In the genomic region with DNA sequence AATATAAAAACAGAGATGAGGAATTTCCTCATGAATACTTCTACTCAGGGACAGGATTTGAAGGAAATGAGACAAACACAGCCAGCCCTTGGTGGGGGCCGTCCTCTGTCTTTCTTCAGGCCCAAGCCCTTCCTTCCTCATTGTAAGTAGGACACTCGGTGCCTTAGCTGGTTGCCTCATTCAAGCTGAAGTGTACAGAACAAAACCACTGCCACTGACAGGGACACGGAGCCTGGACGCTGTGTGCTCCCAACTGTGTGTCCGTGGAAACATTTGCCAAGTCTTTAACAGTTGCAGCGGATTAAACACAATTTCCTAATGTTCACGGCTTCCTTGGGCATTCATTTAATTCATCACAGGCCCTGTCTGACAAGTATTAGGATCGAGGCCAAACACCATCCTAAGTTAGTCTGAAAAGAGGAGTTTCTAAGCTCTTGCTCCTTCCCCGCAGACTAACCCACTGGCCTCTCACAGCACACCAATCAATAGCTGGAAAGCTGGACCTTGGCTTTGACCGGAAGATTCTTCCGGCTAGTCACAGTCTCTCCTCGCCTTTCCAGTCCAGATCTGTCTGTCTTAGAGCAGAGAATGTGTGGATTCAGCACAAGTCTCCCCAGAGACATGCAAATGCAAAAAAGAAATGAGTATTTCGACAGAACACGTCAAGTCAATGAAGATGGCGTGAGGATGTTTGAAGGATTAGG, we compare ENCODE assay signal across 11 cellular contexts.
A peak's percentile ranks its signal among the peaks of the same experiment; 100 is the strongest.
DNase-seq lines count a peak whose midpoint lies in the region; ATAC-seq and TF ChIP-seq lines count a peak whose summit lies in the region.
"Had no signal": no experiment of that assay in that cellular context is flagged by ENCODE, and none has a peak within 500 bp of the region (broad histone marks: within the 10 kb centered on the region; RNA-seq: fewer than 3 reads in every experiment).

No MANE protein-coding gene starts in this region.

- TF ChIP-seq CTCF in HL-60 (IDR thresholded peaks at IDR 0.05; ENCODE audit: insufficient read depth, low read length) (no peak), cardiac fibroblast (IDR thresholded peaks at IDR 0.05; ENCODE audit: low read depth, low read length) (no peak), left lung (IDR thresholded peaks at IDR 0.05) (no peak), type B pancreatic cell (conservative IDR thresholded peaks at IDR 0.05) (no peak)

- H3K36me3 ChIP-seq in left lung = no peaks in the 10 kb centered on the region
- H3K36me3 ChIP-seq: Peyer's patch had no signal

- H3K4me1 ChIP-seq in left lung = peaks cover 13 to 61% of the 10 kb centered on the region in 2 donors

- no peak overlapping the region for H3K4me3 ChIP-seq in HL-60 (replicated peaks; ENCODE audit: insufficient read depth, low read length)
- no peak overlapping the region for H3K4me3 ChIP-seq in cardiac fibroblast (replicated peaks in 1 of 2; ENCODE audit: low read depth in 2 of 2, low read length in 2 of 2)
- no peak overlapping the region for H3K4me3 ChIP-seq in left lung
- H3K4me3 ChIP-seq in skin epidermis = no peak overlapping the region
- H3K4me3 ChIP-seq: Peyer's patch had no signal

- peak; percentile 2 to 74 for DNase-seq in HL-60 (ENCODE audit: low read depth in 1 of 2, low spot score in 1 of 2)
- DNase-seq in cardiac fibroblast (ENCODE audit: low read depth in 2 of 2) = peak; percentile 65 to 67
- DNase-seq in left lung = peak in 1 of 2 donors; percentile 69
- DNase-seq in activated effector memory CD4-positive, alpha-beta T cell treated with Interleukin-2 at 50 U/mL for 16 hours = no peak
- no peak for DNase-seq in type B pancreatic cell (ENCODE audit: extremely low spot score, unreplicated experiment)
- DNase-seq: activated CD8-positive, alpha-beta T cell treated with anti-CD3 and anti-CD28 coated beads for 36 hours had no signal

- no peaks in the 10 kb centered on the region for H3K9me3 ChIP-seq in left lung
- H3K9me3 ChIP-seq: Peyer's patch had no signal

- ATAC-seq in left lung (peak; percentile 65), GM18517 (IDR thresholded peaks at IDR 0.05; ENCODE audit: unreplicated experiment) (no peak), HG03196 (IDR thresholded peaks at IDR 0.05; ENCODE audit: unreplicated experiment) (no peak)
- ATAC-seq: activated CD8-positive, alpha-beta T cell treated with anti-CD3 and anti-CD28 coated beads for 36 hours had no signal

- peaks cover 36% of the 10 kb centered on the region for H3K4me1 Mint-ChIP-seq in type B pancreatic cell (ENCODE audit: unreplicated experiment)

- H3K27ac Mint-ChIP-seq in type B pancreatic cell = no peak overlapping the region
- H3K27ac Mint-ChIP-seq: activated CD8-positive, alpha-beta T cell treated with anti-CD3 and anti-CD28 coated beads for 36 hours had no signal

- intact Hi-C loops in left lung (cut with DNase I) = loop anchor here in 1 of 2 donors (10.0 kb wide), 1 partner anchor 87 kb away; no protein-coding TSS in a partner anchor

- H3K9me3 Mint-ChIP-seq in type B pancreatic cell = peaks cover 3% of the 10 kb centered on the region
- H3K9me3 Mint-ChIP-seq: activated CD8-positive, alpha-beta T cell treated with anti-CD3 and anti-CD28 coated beads for 36 hours; central memory CD8-positive, alpha-beta T cell had no signal

- H3K36me3 Mint-ChIP-seq in type B pancreatic cell = no peaks in the 10 kb centered on the region

- H3K27me3 ChIP-seq in HL-60 (ENCODE audit: insufficient read depth, poor library complexity, severe bottlenecking) = no peaks in the 10 kb centered on the region
- no peaks in the 10 kb centered on the region for H3K27me3 ChIP-seq in left lung
- H3K27me3 ChIP-seq: Peyer's patch had no signal

- H3K27ac ChIP-seq in HL-60 (replicated peaks) (no peak overlapping the region), left lung (peak overlapping the region; percentile 77 to 82), skin epidermis (peak overlapping the region in 11 of 21 experiments; percentile 1 to 71 (median 37))

- no peak overlapping the region for H3K4me3 Mint-ChIP-seq in type B pancreatic cell
- H3K4me3 Mint-ChIP-seq: activated CD8-positive, alpha-beta T cell treated with anti-CD3 and anti-CD28 coated beads for 36 hours; central memory CD8-positive, alpha-beta T cell had no signal

- no peaks in the 10 kb centered on the region for H3K27me3 Mint-ChIP-seq in type B pancreatic cell
- H3K27me3 Mint-ChIP-seq: activated CD8-positive, alpha-beta T cell treated with anti-CD3 and anti-CD28 coated beads for 36 hours; central memory CD8-positive, alpha-beta T cell had no signal

Comparison
In these comparisons a context has a peak if more than half of its experiments do, and no peak if none do; other contexts are left out.
1. DNase-seq: peak in HL-60 (2 of 2) and cardiac fibroblast (2 of 2); none in activated effector memory CD4-positive, alpha-beta T cell treated with Interleukin-2 at 50 U/mL for 16 hours (single experiment) and type B pancreatic cell (single experiment).